Comparison of ENCODE assay signal across 15 cellular contexts in the genomic region with DNA sequence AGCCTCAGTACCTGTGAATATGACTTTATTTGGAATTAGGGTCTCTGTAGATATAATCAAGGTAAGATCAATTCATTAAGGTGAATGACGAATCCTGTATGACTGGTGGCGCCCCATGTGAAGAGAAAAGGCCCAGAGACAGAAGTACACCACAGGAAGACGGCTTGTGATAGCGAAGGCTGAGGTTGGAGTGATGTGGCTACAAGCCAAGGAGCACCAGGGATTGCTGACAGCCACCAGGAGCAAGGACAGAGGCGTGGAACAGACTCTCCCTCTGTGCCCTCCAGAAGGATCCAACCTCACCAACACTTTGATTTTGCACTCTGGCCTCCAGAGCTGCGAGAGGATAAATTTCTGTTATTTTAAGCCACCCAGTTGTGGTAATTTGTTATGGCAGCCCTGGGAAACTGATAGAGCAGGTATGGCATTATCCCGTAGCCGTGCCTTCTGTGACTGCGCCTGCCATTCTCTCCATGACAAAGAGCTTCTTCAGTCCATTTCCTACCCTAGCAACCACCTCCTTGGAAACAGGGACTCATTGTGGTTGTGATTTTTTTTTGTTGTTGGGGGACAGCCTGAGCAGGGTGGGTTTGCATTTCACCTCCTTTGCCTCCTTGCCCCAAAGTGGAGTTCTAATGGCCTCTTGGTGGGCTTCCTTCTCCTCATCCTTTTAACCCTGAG.
"Had no signal": no experiment of that assay in that cellular context is flagged by ENCODE, and none has a peak within 500 bp of the region (broad histone marks: within the 10 kb centered on the region; RNA-seq: fewer than 3 reads in every experiment).

No MANE protein-coding gene starts in this region.

- H3K9me3 ChIP-seq: upper lobe of right lung had no signal

- ATAC-seq: foreskin keratinocyte, left colon, right cardiac atrium, upper lobe of right lung had no signal

- H3K4me3 Mint-ChIP-seq: activated CD4-positive, alpha-beta T cell treated with anti-CD3 and anti-CD28 coated beads, Interleukin-2, amount 10 ng/mL, durations not matched to agents 7 days and 5 days had no signal

- H3K27ac ChIP-seq: dorsolateral prefrontal cortex, foreskin keratinocyte, upper lobe of right lung had no signal

- H3K4me1 Mint-ChIP-seq: naive B cell had no signal

- H3K4me1 ChIP-seq: upper lobe of right lung had no signal

- H3K27ac Mint-ChIP-seq: activated CD4-positive, alpha-beta T cell treated with anti-CD3 and anti-CD28 coated beads, Interleukin-2, amount 10 ng/mL, durations not matched to agents 7 days and 5 days had no signal

- H3K27me3 ChIP-seq: dorsolateral prefrontal cortex, foreskin keratinocyte, upper lobe of right lung had no signal

- H3K4me3 ChIP-seq: dorsolateral prefrontal cortex, lung, upper lobe of right lung had no signal

- DNase-seq: activated CD4-positive, alpha-beta T cell treated with anti-CD3 and anti-CD28 coated beads, Interleukin-2, amount 10 ng/mL, durations not matched to agents 7 days and 5 days; activated CD4-positive, CD25-positive, alpha-beta regulatory T cell; activated naive CD4-positive, alpha-beta T cell treated with anti-CD3 and anti-CD28 coated beads, Interleukin-2, amount 50 U/mL, for 16 hours; activated T-cell treated with anti-CD3 and anti-CD28 coated beads, Interleukin-2, amount 50 U/mL, for 1 hour; dorsolateral prefrontal cortex; foreskin keratinocyte; head of caudate nucleus; left colon; naive B cell; nucleus accumbens; right cardiac atrium; stimulated activated CD4-positive, alpha-beta T cell treated with anti-CD3 and anti-CD28 coated beads, Interleukin-1b, Interleukin-23, amount 100 ng/mL, for 48 hours; stimulated activated naive CD4-positive, alpha-beta T cell; upper lobe of right lung had no signal

- H3K27me3 Mint-ChIP-seq: activated CD4-positive, alpha-beta T cell treated with anti-CD3 and anti-CD28 coated beads, Interleukin-2, amount 10 ng/mL, durations not matched to agents 7 days and 5 days; naive B cell had no signal

- H3K36me3 ChIP-seq: upper lobe of right lung had no signal

- H3K36me3 Mint-ChIP-seq: naive B cell had no signal

- H3K9me3 Mint-ChIP-seq: activated CD4-positive, alpha-beta T cell treated with anti-CD3 and anti-CD28 coated beads, Interleukin-2, amount 10 ng/mL, durations not matched to agents 7 days and 5 days; naive B cell had no signal
